Comparison of ENCODE assay signal across 8 cellular contexts in the genomic region with DNA sequence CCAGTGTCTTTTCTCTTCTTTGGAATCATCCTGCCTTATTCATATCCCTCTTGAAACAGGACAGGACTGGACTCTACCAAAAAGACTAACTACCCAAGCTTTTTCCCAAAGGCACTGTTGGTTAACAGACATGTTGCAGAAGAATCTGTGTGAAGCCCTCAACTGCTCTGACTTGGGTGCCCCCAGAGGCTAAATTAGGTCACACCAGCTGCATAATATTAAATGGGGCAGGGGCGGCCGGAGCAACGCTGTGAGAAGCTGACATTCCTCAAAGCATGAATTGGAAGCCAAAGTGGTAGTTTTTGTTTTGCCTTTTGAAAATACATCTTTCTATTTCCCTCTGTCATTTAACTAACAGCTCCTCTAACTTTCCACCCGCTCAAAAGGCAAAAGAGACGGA.
DNase-seq lines count a peak whose midpoint lies in the region; ATAC-seq and TF ChIP-seq lines count a peak whose summit lies in the region.

No MANE protein-coding gene starts in this region.

- ATAC-seq in left lung: no peak
- ATAC-seq in GM21528 (IDR thresholded peaks at IDR 0.05; ENCODE audit: low FRiP score, unreplicated experiment): no peak

- intact Hi-C loops in ascending aorta (cut with DNase I): loop anchor here (5.0 to 10.0 kb wide), 4 partner anchors 110 to 382 kb away; a partner anchor contains a TSS
- intact Hi-C loops in tibial artery (cut with DNase I; ENCODE audit: low total_unique reads): loop anchor here (5.0 kb wide), 1 partner anchor 190 kb away; no protein-coding TSS in a partner anchor
- intact Hi-C loops in left lung (cut with DNase I): loop anchor here in 1 of 2 donors (10.0 kb wide), 1 partner anchor 198 kb away; no protein-coding TSS in a partner anchor

- TF ChIP-seq CTCF in ascending aorta (IDR thresholded peaks at IDR 0.05) (peak in 2 of 3 experiments; percentile 20 to 27), tibial artery (IDR thresholded peaks at IDR 0.05) (peak in 1 of 2 experiments; percentile 9), left lung (IDR thresholded peaks at IDR 0.05) (no peak)

- H3K4me1 ChIP-seq in ascending aorta (peaks cover 0 to 29% of the 10 kb centered on the region in 2 donors), tibial artery (peaks cover 0 to 55% (median 13%) of the 10 kb centered on the region in 4 donors), left lung (peaks cover 0 to 7% of the 10 kb centered on the region in 2 donors)

- H3K27ac ChIP-seq in ascending aorta (peak overlapping the region; percentile 1 to 62), tibial artery (peak overlapping the region in 1 of 2 donors; percentile 45), left lung (no peak overlapping the region)

- H3K9me3 ChIP-seq in ascending aorta (no peaks in the 10 kb centered on the region), tibial artery (no peaks in the 10 kb centered on the region), left lung (no peaks in the 10 kb centered on the region)

- H3K4me3 ChIP-seq in ascending aorta (peak overlapping the region; percentile 13 to 46), tibial artery (peak overlapping the region; percentile 17 to 33), left lung (no peak overlapping the region)

- H3K27me3 ChIP-seq in ascending aorta: no peaks in the 10 kb centered on the region
- H3K27me3 ChIP-seq in tibial artery: no peaks in the 10 kb centered on the region
- no peaks in the 10 kb centered on the region for H3K27me3 ChIP-seq in left lung

- H3K36me3 ChIP-seq in ascending aorta (no peaks in the 10 kb centered on the region), tibial artery (no peaks in the 10 kb centered on the region), left lung (no peaks in the 10 kb centered on the region)

- DNase-seq in NCI-H748 (lab: John Stamatoyannopoulos, UW; ENCODE audit: unreplicated experiment): peak; percentile 26
- DNase-seq in NCI-H748 treated with DMSO at 0.1 percent for 48 hours (lab: John Stamatoyannopoulos, UW): no peak
- DNase-seq in ascending aorta (ENCODE audit: low spot score in 2 of 2): no peak
- DNase-seq in hippocampal formation (lab: John Stamatoyannopoulos, UW): peak; percentile 9 to 33
- DNase-seq in tibial artery: no peak
- DNase-seq in left lung: no peak
- no peak for DNase-seq in NCI-H2227 treated with DMSO at 0.1 percent for 48 hours (lab: John Stamatoyannopoulos, UW)

Comparison
In these comparisons a context has a peak if more than half of its experiments do, and no peak if none do; other contexts are left out.
1. DNase-seq: peak in NCI-H748 (single experiment) and hippocampal formation (2 of 2); none in NCI-H748 treated with DMSO at 0.1 percent for 48 hours (single experiment), ascending aorta (0 of 2), tibial artery (0 of 2), left lung (0 of 2) and NCI-H2227 treated with DMSO at 0.1 percent for 48 hours (single experiment).
2. H3K27ac ChIP-seq: peak in ascending aorta (2 of 2); none in left lung (0 of 2).
3. H3K4me3 ChIP-seq: peak in ascending aorta (2 of 2) and tibial artery (2 of 2); none in left lung (0 of 2).
4. CTCF ChIP-seq: peak in ascending aorta (2 of 3); none in left lung (0 of 2).